ENCODE assay signal across 8 cellular contexts in the genomic region with DNA sequence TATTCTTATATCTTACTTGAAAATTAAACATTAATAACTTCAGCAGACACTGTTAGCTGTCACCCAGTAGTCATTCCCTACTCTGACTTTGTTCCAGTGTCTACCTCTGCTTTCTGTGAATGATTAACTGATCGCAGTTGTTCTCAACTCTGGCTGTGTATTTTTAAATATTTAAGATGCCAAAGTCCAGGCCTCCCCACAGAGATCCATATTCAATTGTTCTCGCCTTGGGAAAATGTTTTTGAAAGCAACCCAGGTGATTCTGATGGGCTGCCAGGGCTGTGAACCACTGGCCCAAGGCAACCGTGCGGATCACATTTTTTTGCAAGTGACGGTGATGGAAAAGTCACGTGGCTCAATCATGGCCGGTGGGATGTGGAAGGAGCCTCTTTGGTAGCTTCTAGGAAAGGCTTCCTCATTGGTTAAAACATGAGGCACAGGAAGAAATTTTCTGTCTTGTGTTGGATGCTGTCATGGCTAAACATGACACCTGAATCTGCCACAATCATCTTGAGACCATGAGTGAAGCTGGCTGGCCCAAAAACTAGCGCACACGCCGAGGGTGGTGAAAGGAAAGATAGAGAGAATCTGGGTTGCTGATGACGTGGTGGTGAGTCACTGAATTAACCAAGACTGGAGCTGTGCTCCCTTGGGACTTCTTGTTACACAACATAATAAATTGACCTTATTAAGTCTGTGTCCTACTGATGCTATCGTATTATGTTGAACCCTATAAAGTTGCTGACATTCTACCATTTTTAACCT. TPM values are rescaled to one million over a fixed set of nuclear protein-coding genes. Genes with fewer than 3 reads are reported as not detected.
DNase-seq lines count a peak whose midpoint lies in the region; ATAC-seq, FAIRE-seq and TF ChIP-seq lines count a peak whose summit lies in the region.

No MANE protein-coding gene starts in this region.

- no peak for TF ChIP-seq POLR2A in A549 (IDR thresholded peaks at IDR 0.05; ENCODE audit: low read length)

- peak; percentile 88 to 93 for DNase-seq in A549 (ENCODE audit: low read depth in 1 of 2, low spot score in 1 of 2)
- peak; percentile 61 for DNase-seq in HFF-Myc (ENCODE audit: extremely low read depth, low read depth)
- peak; percentile 66 for DNase-seq in amniotic stem cell (lab: John Stamatoyannopoulos, UW)
- DNase-seq in kidney tubule cell (ENCODE audit: low spot score), result peak; percentile 90
- no peak for DNase-seq in midbrain (lab: John Stamatoyannopoulos, UW)

- H3K4me2 ChIP-seq in A549, result peak overlapping the region; percentile 73

- H3K9me3 ChIP-seq in A549, result no peaks in the 10 kb centered on the region

- peak; percentile 86 for FAIRE-seq in A549 (lab: Jason Lieb, UNC)

- TF ChIP-seq CTCF in A549 (IDR thresholded peaks at IDR 0.05) (no peak), HFF-Myc (IDR thresholded peaks at IDR 0.05; ENCODE audit: low read depth, low read length, missing control alignments) (no peak)

- CTCF ChIA-PET in A549 (lab: Yijun Ruan, JAX), result interaction anchor here (1.6 to 1.8 kb wide), 2 partner anchors 10 to 34 kb away, joined by 5 to 6 read pairs; no protein-coding TSS in a partner anchor

- TF ChIP-seq RAD21 in A549 (conservative IDR thresholded peaks at IDR 0.05 in 1 of 2, IDR thresholded peaks at IDR 0.05 in 1 of 2), result 0 out of 5 replicates have a peak, but pooled peaks of 1 of the 2 experiments have one; percentile 8

- POLR2A ChIA-PET in A549 (lab: Yijun Ruan, JAX), result interaction anchor here (1.1 to 1.6 kb wide), 5 partner anchors 18 to 78 kb away, joined by 3 to 5 read pairs (median 4); a partner anchor contains a TSS

- H3K4me3 ChIP-seq in A549 (peak overlapping the region; percentile 32), HFF-Myc (replicated peaks; ENCODE audit: low read depth, low read length) (no peak overlapping the region)

- peak overlapping the region; percentile 87 to 88 for H3K27ac ChIP-seq in A549

- peak; percentile 94 for ATAC-seq in A549
- no peak for ATAC-seq in GM21515 (IDR thresholded peaks at IDR 0.05; ENCODE audit: unreplicated experiment)
- ATAC-seq in GM18858 (IDR thresholded peaks at IDR 0.05; ENCODE audit: unreplicated experiment), result no peak
- ATAC-seq in HG02981 (IDR thresholded peaks at IDR 0.05; ENCODE audit: unreplicated experiment), result no peak

- no peak for TF ChIP-seq EP300 in A549 (IDR thresholded peaks at IDR 0.05)

- under 1% methylated on average over 12 of the region's 12 CpGs for WGBS in A549 (ENCODE audit: missing lambda C conversion rate)

- H3K4me1 ChIP-seq in A549, result peaks cover 18% of the 10 kb centered on the region

TF ChIP-seq in A549, 52 proteins besides CTCF, POLR2A, EP300 and RAD21:
- TF ChIP-seq HOXB13 (CRISPR knock-in tag; IDR thresholded peaks at IDR 0.05; ENCODE audit: low read depth) (peak; percentile 67; the same call in 1 of the 2 replicates), FOSL2 (IDR thresholded peaks at IDR 0.05) (peak; percentile 94), FOSL2 (CRISPR knock-in tag; IDR thresholded peaks at IDR 0.05) (peak; percentile 97), HOXA7 (CRISPR knock-in tag; IDR thresholded peaks at IDR 0.05) (no peak), CEBPB (IDR thresholded peaks at IDR 0.05) (peak; percentile 86 to 88), RFX5 (IDR thresholded peaks at IDR 0.05) (peak; percentile 71), MAFK (IDR thresholded peaks at IDR 0.05; ENCODE audit: partially characterized antibody) (peak; percentile 1), EHMT2 (IDR thresholded peaks at IDR 0.05; ENCODE audit: low read depth) (0 out of 2 replicates have a peak, but pooled peaks have one; percentile 39), EHF (CRISPR knock-in tag; IDR thresholded peaks at IDR 0.05) (no peak; the same call in 1 of the 2 replicates), ZSCAN20 (CRISPR knock-in tag; IDR thresholded peaks at IDR 0.05) (no peak), GATA3 (IDR thresholded peaks at IDR 0.05; ENCODE audit: borderline replicate concordance) (peak; percentile 77), PHF8 (IDR thresholded peaks at IDR 0.05; ENCODE audit: borderline replicate concordance, low read depth) (peak; percentile 22; the same call in 1 of the 2 replicates), NPAS2 (CRISPR knock-in tag; IDR thresholded peaks at IDR 0.05; ENCODE audit: borderline replicate concordance) (peak; percentile 79), HOXB5 (CRISPR knock-in tag; IDR thresholded peaks at IDR 0.05) (peak; percentile 71), TP53 (CRISPR knock-in tag; IDR thresholded peaks at IDR 0.05) (0 out of 2 replicates have a peak, but pooled peaks have one; percentile 42), ZNF302 (CRISPR knock-in tag; IDR thresholded peaks at IDR 0.05) (0 out of 2 replicates have a peak, but pooled peaks have one; percentile 56), JUN (IDR thresholded peaks at IDR 0.05) (peak; percentile 67 to 78; a peak in 4 of 5 replicates), JUNB (IDR thresholded peaks at IDR 0.05) (peak; percentile 92), TFCP2L1 (CRISPR knock-in tag; IDR thresholded peaks at IDR 0.05) (no peak), CHD4 (IDR thresholded peaks at IDR 0.05; ENCODE audit: borderline replicate concordance) (no peak)
- TF ChIP-seq, protein P1, sequence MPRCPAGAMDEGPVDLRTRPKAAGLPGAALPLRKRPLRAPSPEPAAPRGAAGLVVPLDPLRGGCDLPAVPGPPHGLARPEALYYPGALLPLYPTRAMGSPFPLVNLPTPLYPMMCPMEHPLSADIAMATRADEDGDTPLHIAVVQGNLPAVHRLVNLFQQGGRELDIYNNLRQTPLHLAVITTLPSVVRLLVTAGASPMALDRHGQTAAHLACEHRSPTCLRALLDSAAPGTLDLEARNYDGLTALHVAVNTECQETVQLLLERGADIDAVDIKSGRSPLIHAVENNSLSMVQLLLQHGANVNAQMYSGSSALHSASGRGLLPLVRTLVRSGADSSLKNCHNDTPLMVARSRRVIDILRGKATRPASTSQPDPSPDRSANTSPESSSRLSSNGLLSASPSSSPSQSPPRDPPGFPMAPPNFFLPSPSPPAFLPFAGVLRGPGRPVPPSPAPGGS (IDR thresholded peaks at IDR 0.05), result 0 out of 3 replicates have a peak, but pooled peaks have one; percentile 55
- TF ChIP-seq, protein P2, sequence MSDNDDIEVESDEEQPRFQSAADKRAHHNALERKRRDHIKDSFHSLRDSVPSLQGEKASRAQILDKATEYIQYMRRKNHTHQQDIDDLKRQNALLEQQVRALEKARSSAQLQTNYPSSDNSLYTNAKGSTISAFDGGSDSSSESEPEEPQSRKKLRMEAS (IDR thresholded peaks at IDR 0.05), result peak; percentile 90
- TF ChIP-seq, protein P3, sequence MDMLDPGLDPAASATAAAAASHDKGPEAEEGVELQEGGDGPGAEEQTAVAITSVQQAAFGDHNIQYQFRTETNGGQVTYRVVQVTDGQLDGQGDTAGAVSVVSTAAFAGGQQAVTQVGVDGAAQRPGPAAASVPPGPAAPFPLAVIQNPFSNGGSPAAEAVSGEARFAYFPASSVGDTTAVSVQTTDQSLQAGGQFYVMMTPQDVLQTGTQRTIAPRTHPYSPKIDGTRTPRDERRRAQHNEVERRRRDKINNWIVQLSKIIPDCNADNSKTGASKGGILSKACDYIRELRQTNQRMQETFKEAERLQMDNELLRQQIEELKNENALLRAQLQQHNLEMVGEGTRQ (IDR thresholded peaks at IDR 0.05), result peak; percentile 92
- TF ChIP-seq, protein P4, sequence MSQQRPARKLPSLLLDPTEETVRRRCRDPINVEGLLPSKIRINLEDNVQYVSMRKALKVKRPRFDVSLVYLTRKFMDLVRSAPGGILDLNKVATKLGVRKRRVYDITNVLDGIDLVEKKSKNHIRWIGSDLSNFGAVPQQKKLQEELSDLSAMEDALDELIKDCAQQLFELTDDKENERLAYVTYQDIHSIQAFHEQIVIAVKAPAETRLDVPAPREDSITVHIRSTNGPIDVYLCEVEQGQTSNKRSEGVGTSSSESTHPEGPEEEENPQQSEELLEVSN (IDR thresholded peaks at IDR 0.05; ENCODE audit: borderline replicate concordance, low read depth), result peak; percentile 68; the same call in 1 of the 2 replicates

RNA-seq across cellular contexts. Expression of a gene that starts 37.2 kb away (rescaled TPM):
- 0.12 and 0.20 TPM in 2 replicates for polyA plus RNA-seq in A549 (2011; rRNA removed)
- 0.03 and 0.06 TPM in 2 replicates for polyA plus RNA-seq in A549 (2012; cell fraction: cytosol; rRNA removed)
- 0.08 and 0.12 TPM in 2 replicates for polyA plus RNA-seq in A549 (2012; cell fraction: nucleus; rRNA removed)
- polyA plus RNA-seq in A549 (2017; fragmentation: RNase III; extraction: RNeasy Plus Mini Kit Qiagen cat#74134 plus additional on column Dnase treatment), result 0.05 to 0.14 TPM (median 0.09 TPM) in 3 replicates
- 0.15 and 0.29 TPM in 2 replicates for polyA minus RNA-seq in A549 (2011; rRNA and poly(A)+ RNA removed)

RNA-seq across cellular contexts. Expression of a gene that starts 43.4 kb away (rescaled TPM):
- polyA plus RNA-seq in A549 (2011; rRNA removed) (132 and 146 TPM in 2 replicates), A549 (2017; fragmentation: RNase III; extraction: RNeasy Plus Mini Kit Qiagen cat#74134 plus additional on column Dnase treatment) (62.1 to 85.7 TPM (median 83.8 TPM) in 3 replicates)
- polyA plus RNA-seq in A549 (2012; cell fraction: cytosol; rRNA removed), result 50.1 and 61.0 TPM in 2 replicates
- polyA plus RNA-seq in A549 (2012; cell fraction: nucleus; rRNA removed), result 51.6 and 59.5 TPM in 2 replicates
- 136 and 139 TPM in 2 replicates for polyA minus RNA-seq in A549 (2011; rRNA and poly(A)+ RNA removed)

Comparison
In these comparisons a context has a peak if more than half of its experiments do, and no peak if none do; other contexts are left out.
1. ATAC-seq: peak in A549 (2 of 2); none in GM21515 (single experiment), GM18858 (single experiment) and HG02981 (single experiment).